Comparison of ENCODE assay signal across 1 cellular context in genomic region chr17:40346768-40347154, GRCh38.
A peak's percentile ranks its signal among the peaks of the same experiment; 100 is the strongest.
TF ChIP-seq lines count a peak whose summit lies in the region.

No MANE protein-coding gene starts in this region.

TF ChIP-seq in K562, 482 proteins besides CTCF, POLR2A, EP300 and RAD21:
- TF ChIP-seq ZKSCAN1 (IDR thresholded peaks at IDR 0.05; ENCODE audit: low read depth, low read length) (peak; percentile 91), ZNF354B (CRISPR knock-in tag; IDR thresholded peaks at IDR 0.05) (no peak)
